ENCODE assay signal across 8 cellular contexts in genomic region chr15:40046721-40047412, GRCh38. TPM values are rescaled to one million over a fixed set of nuclear protein-coding genes. Genes with fewer than 3 reads are reported as not detected.
A peak's percentile ranks its signal among the peaks of the same experiment; 100 is the strongest.
DNase-seq lines count a peak whose midpoint lies in the region; ATAC-seq and TF ChIP-seq lines count a peak whose summit lies in the region.

No MANE protein-coding gene starts in this region.

- CTCF ChIA-PET in HEK293T (lab: Yijun Ruan, JAX) = interaction anchor here (1.3 to 4.1 kb wide), 3 partner anchors 59 to 227 kb away, joined by 3 to 34 read pairs (median 7); no protein-coding TSS in a partner anchor

- ATAC-seq in activated CD4-positive, CD25-positive, alpha-beta regulatory T cell treated with anti-CD3 and anti-CD28 coated beads, Interleukin-2, amount 50 U/mL, for 24 hours = peak; percentile 22 to 23
- ATAC-seq in SK-N-SH treated with all-trans-retinoic acid at 6 μM for 48 hours = peak; percentile 16; the same call in 2 of the 3 replicates
- ATAC-seq in stimulated activated naive CD8-positive, alpha-beta T cell treated with anti-CD3 and anti-CD28 coated beads, Interleukin-15, Interleukin-2, amounts not matched to agents 100 U/mL and 50 U/mL, for 24 hours = peak; percentile 35

- TF ChIP-seq CTCF in fibroblast of villous mesenchyme (IDR thresholded peaks at IDR 0.05; ENCODE audit: insufficient read depth, low read depth, low read length) = no peak

- H3K4me3 ChIP-seq in fibroblast of villous mesenchyme (ENCODE audit: low read depth, low read length) = no peak overlapping the region

- POLR2A ChIA-PET in HEK293T (lab: Yijun Ruan, JAX) = interaction anchor here (0.9 to 2.5 kb wide), 6 partner anchors 9 to 208 kb away, joined by 3 to 9 read pairs (median 4); no protein-coding TSS in a partner anchor

- no peak for DNase-seq in activated CD4-positive, CD25-positive, alpha-beta regulatory T cell treated with anti-CD3 and anti-CD28 coated beads, Interleukin-2, amount 50 U/mL, for 72 hours
- DNase-seq in fibroblast of villous mesenchyme (ENCODE audit: low read depth) (peak; percentile 59), nucleus accumbens (lab: John Stamatoyannopoulos, UW) (no peak), HEK293T (ENCODE audit: extremely low spot score) (no peak)
- no peak for DNase-seq in stimulated activated naive CD8-positive, alpha-beta T cell treated with anti-CD3 and anti-CD28 coated beads, Interleukin-15, Interleukin-2, amounts not matched to agents 100 U/mL and 50 U/mL, for 24 hours
- no peak for DNase-seq in activated effector memory CD4-positive, alpha-beta T cell treated with anti-CD3 and anti-CD28 coated beads, Interleukin-2, amount 50 U/mL, for 16 hours

TF ChIP-seq in SK-N-SH treated with all-trans-retinoic acid at 6 μM for 48 hours, 23 proteins besides CTCF, POLR2A, EP300 and RAD21:
- TF ChIP-seq SNAI2 (CRISPR knock-in tag; IDR thresholded peaks at IDR 0.05) = no peak
- no peak for TF ChIP-seq CSDC2 (CRISPR knock-in tag; IDR thresholded peaks at IDR 0.05)
- no peak for TF ChIP-seq ZNF8 (CRISPR knock-in tag; IDR thresholded peaks at IDR 0.05)
- no peak for TF ChIP-seq CSRNP3 (CRISPR knock-in tag; IDR thresholded peaks at IDR 0.05)
TF ChIP-seq in SK-N-SH treated with all-trans-retinoic acid at 6 μM for 48 hours: peak in this region for 0.

TF ChIP-seq in HEK293T, 16 proteins besides CTCF, POLR2A, EP300 and RAD21:
- TF ChIP-seq FOXM1 (IDR thresholded peaks at IDR 0.05; ENCODE audit: borderline replicate concordance) (no peak), TARDBP (IDR thresholded peaks at IDR 0.05) (no peak), FOXA1 (IDR thresholded peaks at IDR 0.05) (no peak), HDGF (IDR thresholded peaks at IDR 0.05; ENCODE audit: borderline replicate concordance) (no peak), ZNF384 (IDR thresholded peaks at IDR 0.05) (no peak), LEF1 (IDR thresholded peaks at IDR 0.05; ENCODE audit: borderline replicate concordance) (no peak)

RNA-seq across cellular contexts. Expression of gene SRP14, which starts 7.9 kb away (rescaled TPM):
- total RNA-seq in fibroblast of villous mesenchyme = 93.3 and 96.6 TPM in 2 replicates
